ENCODE assay signal across 23 cellular contexts in the genomic region with DNA sequence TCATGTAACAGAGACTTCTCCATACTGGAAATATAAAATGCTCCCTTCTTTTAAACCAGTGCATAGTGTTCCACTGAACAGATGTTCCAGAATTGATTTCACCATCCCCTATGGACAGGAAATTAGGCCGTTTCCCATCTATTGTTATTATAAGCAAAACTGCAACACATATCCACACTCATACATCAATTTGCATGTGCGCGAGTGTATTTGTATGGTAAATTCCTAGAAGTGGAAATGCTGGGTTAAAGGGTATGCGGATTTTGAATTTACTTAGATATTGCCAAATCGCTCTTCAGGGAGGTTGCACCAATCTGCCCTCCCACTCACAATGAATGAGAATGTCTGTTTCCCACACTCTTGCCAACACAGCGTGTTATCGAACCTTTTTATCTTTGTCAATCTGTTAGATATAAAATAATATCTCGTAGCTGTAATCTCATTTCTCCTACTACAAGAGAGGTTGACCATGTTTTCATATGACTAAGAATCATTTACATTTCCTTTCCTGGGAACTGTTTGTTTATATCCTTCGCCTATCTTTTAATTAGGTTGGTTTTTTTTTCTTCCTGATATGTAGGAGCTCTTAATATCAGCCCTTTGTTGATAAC. TPM values are rescaled to one million over a fixed set of nuclear protein-coding genes. Genes with fewer than 3 reads are reported as not detected.
"Had no signal": no experiment of that assay in that cellular context is flagged by ENCODE, and none has a peak within 500 bp of the region (broad histone marks: within the 10 kb centered on the region; RNA-seq: fewer than 3 reads in every experiment).

No MANE protein-coding gene starts in this region.

- H3K27ac Mint-ChIP-seq: activated CD8-positive, alpha-beta T cell treated with anti-CD3 and anti-CD28 coated beads, Interleukin-2, amount 10 ng/mL, durations not matched to agents 7 days and 5 days; activated naive CD8-positive, alpha-beta T cell; brain; effector memory CD8-positive, alpha-beta T cell; neural progenitor cell; stimulated activated naive CD8-positive, alpha-beta T cell treated with anti-CD3 and anti-CD28 coated beads, Interleukin-15, amount 100 ng/mL, for 72 hours; type B pancreatic cell had no signal

- H3K4me3 Mint-ChIP-seq: activated CD8-positive, alpha-beta T cell treated with anti-CD3 and anti-CD28 coated beads, Interleukin-2, amount 10 ng/mL, durations not matched to agents 7 days and 5 days; activated naive CD8-positive, alpha-beta T cell; central memory CD8-positive, alpha-beta T cell; effector memory CD8-positive, alpha-beta T cell; neural progenitor cell; stimulated activated naive CD8-positive, alpha-beta T cell treated with anti-CD3 and anti-CD28 coated beads, Interleukin-15, amount 100 ng/mL, for 72 hours had no signal

- H3K36me3 Mint-ChIP-seq: activated naive CD8-positive, alpha-beta T cell; brain; neural progenitor cell; type B pancreatic cell had no signal

- DNase-seq: activated CD4-positive, alpha-beta T cell treated with anti-CD3 and anti-CD28 coated beads for 48 hours; activated CD8-positive, alpha-beta memory T cell treated with anti-CD3 and anti-CD28 coated beads, Interleukin-2, amount 50 U/mL, for 4 hours; activated CD8-positive, alpha-beta T cell treated with anti-CD3 and anti-CD28 coated beads, Interleukin-2, amount 10 ng/mL, durations not matched to agents 7 days and 5 days; activated gamma-delta T cell treated with Interleukin-2 at 50 U/mL for 16 hours; activated T-cell treated with anti-CD3 and anti-CD28 coated beads, Interleukin-2, amount 50 U/mL, for 48 hours; effector memory CD8-positive, alpha-beta T cell; left colon; midbrain; pancreas; sigmoid colon; stimulated activated naive CD8-positive, alpha-beta T cell treated with anti-CD3 and anti-CD28 coated beads, Interleukin-15, amount 100 ng/mL, for 72 hours; T1000 had no signal

- H3K36me3 ChIP-seq: gastroesophageal sphincter, neural progenitor cell, pancreas, sigmoid colon, spleen had no signal

- H3K9me3 Mint-ChIP-seq: central memory CD8-positive, alpha-beta T cell; effector memory CD8-positive, alpha-beta T cell; neural progenitor cell; stimulated activated naive CD8-positive, alpha-beta T cell treated with anti-CD3 and anti-CD28 coated beads, Interleukin-15, amount 100 ng/mL, for 72 hours; type B pancreatic cell had no signal

- H3K4me1 Mint-ChIP-seq: brain; central memory CD8-positive, alpha-beta T cell; neural progenitor cell had no signal

- H3K4me3 ChIP-seq: gastroesophageal sphincter, lung, neural progenitor cell, pancreas, sigmoid colon, spleen had no signal

- H3K4me1 ChIP-seq: pancreas had no signal

- H3K27ac ChIP-seq: epithelial cell of prostate, gastroesophageal sphincter, neural progenitor cell, pancreas, sigmoid colon, spleen had no signal

- FAIRE-seq: islet of Langerhans, pancreas had no signal

- H3K9me3 ChIP-seq: gastroesophageal sphincter, pancreas, sigmoid colon, spleen had no signal

RNA-seq across cellular contexts. Expression of gene LHX2, which starts 35.6 kb away (rescaled TPM):
- total RNA-seq: activated CD8-positive, alpha-beta T cell treated with anti-CD3 and anti-CD28 coated beads, Interleukin-2, amount 10 ng/mL, durations not matched to agents 7 days and 5 days; gastroesophageal sphincter; left colon; myocyte; pancreas had no signal
- polyA plus RNA-seq: pancreas, sigmoid colon had no signal
